In the genomic region with DNA sequence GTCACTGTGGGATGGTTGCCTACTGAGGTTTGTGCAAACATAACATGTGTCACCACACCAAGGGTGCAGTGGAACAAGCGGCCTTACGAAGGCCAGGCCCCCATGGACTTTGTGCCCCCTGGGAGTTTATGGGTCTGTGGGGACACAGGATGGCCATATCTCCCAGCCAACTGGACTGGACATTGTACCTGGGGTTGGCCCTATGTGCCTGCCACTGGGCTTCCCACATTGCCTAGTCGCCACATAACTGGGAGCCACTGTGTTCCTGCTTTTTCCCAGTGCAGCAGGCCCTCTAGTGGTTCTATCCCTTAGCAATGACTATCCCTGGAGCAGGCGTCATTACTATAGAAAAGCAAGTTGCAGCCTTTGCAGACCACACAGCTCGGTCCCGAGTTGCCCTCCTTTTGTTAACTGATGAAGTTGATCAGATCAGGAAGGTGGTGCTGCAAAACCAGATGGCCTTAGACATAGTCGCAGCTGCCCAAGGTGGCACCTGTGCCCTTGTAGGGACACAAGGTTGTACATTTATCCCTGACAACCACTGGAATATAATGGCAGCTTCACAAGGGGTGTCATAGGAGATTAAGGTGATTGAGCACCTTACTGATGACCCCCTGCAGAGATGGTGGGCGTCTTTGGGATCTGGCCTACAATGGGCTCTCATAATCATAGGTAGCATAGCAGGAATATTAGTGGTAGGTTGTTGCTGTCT, we compare ENCODE assay signal across 8 cellular contexts. TPM values are rescaled to one million over a fixed set of nuclear protein-coding genes. Genes with fewer than 3 reads are reported as not detected.
DNase-seq lines count a peak whose midpoint lies in the region; ATAC-seq and TF ChIP-seq lines count a peak whose summit lies in the region.

No MANE protein-coding gene starts in this region.

- intact Hi-C loops in ascending aorta (cut with DNase I), result no loop called here

- 30% methylated on average over 8 of the region's 8 CpGs for WGBS in liver

- H3K9ac ChIP-seq in liver (ENCODE audit: low read depth in 1 of 2, low read length in 2 of 2), result no peak overlapping the region

- peak; percentile 82 to 89 for TF ChIP-seq RAD21 in liver (IDR thresholded peaks at IDR 0.05)

- no peaks in the 10 kb centered on the region for H3K9me3 ChIP-seq in ascending aorta
- H3K9me3 ChIP-seq in liver (ENCODE audit: control insufficient read depth in 4 of 4, low read length in 3 of 4), result no peaks in the 10 kb centered on the region

- TF ChIP-seq CTCF in ascending aorta (IDR thresholded peaks at IDR 0.05), result peak in 2 of 3 experiments; percentile 8 to 14
- peak; percentile 52 for TF ChIP-seq CTCF in liver (IDR thresholded peaks at IDR 0.05; ENCODE audit: low read depth, low read length, missing input control)
- no peak for TF ChIP-seq CTCF in omental fat pad (IDR thresholded peaks at IDR 0.05)

- no peak for ATAC-seq in omental fat pad (ENCODE audit: low FRiP score)
- ATAC-seq in HG02970 (IDR thresholded peaks at IDR 0.05; ENCODE audit: low FRiP score, unreplicated experiment), result no peak
- no peak for ATAC-seq in GM18909 (IDR thresholded peaks at IDR 0.05; ENCODE audit: poor library complexity, unreplicated experiment)
- no peak for ATAC-seq in GM19467 (IDR thresholded peaks at IDR 0.05; ENCODE audit: unreplicated experiment)

- no peak overlapping the region for H3K4me3 ChIP-seq in ascending aorta
- no peak overlapping the region for H3K4me3 ChIP-seq in liver (ENCODE audit: low read depth in 1 of 3, low read length in 3 of 3)

- H3K27ac ChIP-seq in ascending aorta, result no peak overlapping the region
- H3K27ac ChIP-seq in liver (ENCODE audit: low read depth in 1 of 2, low read length in 2 of 2), result no peak overlapping the region

- H3K27me3 ChIP-seq in ascending aorta (no peaks in the 10 kb centered on the region), liver (ENCODE audit: control insufficient read depth in 4 of 4, insufficient read depth in 4 of 4, low read length in 3 of 4) (no peaks in the 10 kb centered on the region)

- peak; percentile 28 for DNase-seq in CD1c-positive myeloid dendritic cell (ENCODE audit: extremely low spot score)
- DNase-seq in HK-2 (ENCODE audit: unreplicated experiment), result peak; percentile 26
- DNase-seq in ascending aorta (ENCODE audit: low spot score in 2 of 2), result no peak
- no peak for DNase-seq in omental fat pad (ENCODE audit: low spot score)

- no peaks in the 10 kb centered on the region for H3K4me1 ChIP-seq in ascending aorta
- peaks cover 0 to 29% (median 11%) of the 10 kb centered on the region in 4 donors for H3K4me1 ChIP-seq in liver (ENCODE audit: control insufficient read depth in 4 of 4, insufficient read depth in 4 of 4, low read length in 3 of 4)

- no peaks in the 10 kb centered on the region for H3K36me3 ChIP-seq in ascending aorta
- H3K36me3 ChIP-seq in liver (ENCODE audit: control insufficient read depth in 4 of 4, insufficient read depth in 3 of 4, low read depth in 1 of 4, low read length in 3 of 4), result no peaks in the 10 kb centered on the region

TF ChIP-seq in liver, 16 proteins besides CTCF, POLR2A, EP300 and RAD21:
- TF ChIP-seq, protein P1, sequence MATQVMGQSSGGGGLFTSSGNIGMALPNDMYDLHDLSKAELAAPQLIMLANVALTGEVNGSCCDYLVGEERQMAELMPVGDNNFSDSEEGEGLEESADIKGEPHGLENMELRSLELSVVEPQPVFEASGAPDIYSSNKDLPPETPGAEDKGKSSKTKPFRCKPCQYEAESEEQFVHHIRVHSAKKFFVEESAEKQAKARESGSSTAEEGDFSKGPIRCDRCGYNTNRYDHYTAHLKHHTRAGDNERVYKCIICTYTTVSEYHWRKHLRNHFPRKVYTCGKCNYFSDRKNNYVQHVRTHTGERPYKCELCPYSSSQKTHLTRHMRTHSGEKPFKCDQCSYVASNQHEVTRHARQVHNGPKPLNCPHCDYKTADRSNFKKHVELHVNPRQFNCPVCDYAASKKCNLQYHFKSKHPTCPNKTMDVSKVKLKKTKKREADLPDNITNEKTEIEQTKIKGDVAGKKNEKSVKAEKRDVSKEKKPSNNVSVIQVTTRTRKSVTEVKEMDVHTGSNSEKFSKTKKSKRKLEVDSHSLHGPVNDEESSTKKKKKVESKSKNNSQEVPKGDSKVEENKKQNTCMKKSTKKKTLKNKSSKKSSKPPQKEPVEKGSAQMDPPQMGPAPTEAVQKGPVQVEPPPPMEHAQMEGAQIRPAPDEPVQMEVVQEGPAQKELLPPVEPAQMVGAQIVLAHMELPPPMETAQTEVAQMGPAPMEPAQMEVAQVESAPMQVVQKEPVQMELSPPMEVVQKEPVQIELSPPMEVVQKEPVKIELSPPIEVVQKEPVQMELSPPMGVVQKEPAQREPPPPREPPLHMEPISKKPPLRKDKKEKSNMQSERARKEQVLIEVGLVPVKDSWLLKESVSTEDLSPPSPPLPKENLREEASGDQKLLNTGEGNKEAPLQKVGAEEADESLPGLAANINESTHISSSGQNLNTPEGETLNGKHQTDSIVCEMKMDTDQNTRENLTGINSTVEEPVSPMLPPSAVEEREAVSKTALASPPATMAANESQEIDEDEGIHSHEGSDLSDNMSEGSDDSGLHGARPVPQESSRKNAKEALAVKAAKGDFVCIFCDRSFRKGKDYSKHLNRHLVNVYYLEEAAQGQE (IDR thresholded peaks at IDR 0.05), result no peak
- no peak for TF ChIP-seq FOXA2 (IDR thresholded peaks at IDR 0.05)
- TF ChIP-seq RXRA (IDR thresholded peaks at IDR 0.05), result peak in 1 of 2 donors; percentile 80
- no peak for TF ChIP-seq TAF1 (conservative IDR thresholded peaks at IDR 0.05)
- peak; percentile 84 for TF ChIP-seq SP1 (IDR thresholded peaks at IDR 0.05)
- no peak for TF ChIP-seq JUND (IDR thresholded peaks at IDR 0.05)
- TF ChIP-seq, protein P2, sequence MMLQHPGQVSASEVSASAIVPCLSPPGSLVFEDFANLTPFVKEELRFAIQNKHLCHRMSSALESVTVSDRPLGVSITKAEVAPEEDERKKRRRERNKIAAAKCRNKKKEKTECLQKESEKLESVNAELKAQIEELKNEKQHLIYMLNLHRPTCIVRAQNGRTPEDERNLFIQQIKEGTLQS (IDR thresholded peaks at IDR 0.05), result no peak
- no peak for TF ChIP-seq EGR1 (IDR thresholded peaks at IDR 0.05; ENCODE audit: low read depth in 2 of 2)
- TF ChIP-seq FOXA1 (IDR thresholded peaks at IDR 0.05), result no peak
- peak; percentile 92 for TF ChIP-seq HNF4G (IDR thresholded peaks at IDR 0.05)
- no peak for TF ChIP-seq GABPA (IDR thresholded peaks at IDR 0.05 in 1 of 2, conservative IDR thresholded peaks at IDR 0.05 in 1 of 2)
- peak; percentile 74 to 99 for TF ChIP-seq HNF4A (conservative IDR thresholded peaks at IDR 0.05)
- TF ChIP-seq, protein P3, sequence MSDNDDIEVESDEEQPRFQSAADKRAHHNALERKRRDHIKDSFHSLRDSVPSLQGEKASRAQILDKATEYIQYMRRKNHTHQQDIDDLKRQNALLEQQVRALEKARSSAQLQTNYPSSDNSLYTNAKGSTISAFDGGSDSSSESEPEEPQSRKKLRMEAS (IDR thresholded peaks at IDR 0.05), result no peak
- TF ChIP-seq, protein P4, sequence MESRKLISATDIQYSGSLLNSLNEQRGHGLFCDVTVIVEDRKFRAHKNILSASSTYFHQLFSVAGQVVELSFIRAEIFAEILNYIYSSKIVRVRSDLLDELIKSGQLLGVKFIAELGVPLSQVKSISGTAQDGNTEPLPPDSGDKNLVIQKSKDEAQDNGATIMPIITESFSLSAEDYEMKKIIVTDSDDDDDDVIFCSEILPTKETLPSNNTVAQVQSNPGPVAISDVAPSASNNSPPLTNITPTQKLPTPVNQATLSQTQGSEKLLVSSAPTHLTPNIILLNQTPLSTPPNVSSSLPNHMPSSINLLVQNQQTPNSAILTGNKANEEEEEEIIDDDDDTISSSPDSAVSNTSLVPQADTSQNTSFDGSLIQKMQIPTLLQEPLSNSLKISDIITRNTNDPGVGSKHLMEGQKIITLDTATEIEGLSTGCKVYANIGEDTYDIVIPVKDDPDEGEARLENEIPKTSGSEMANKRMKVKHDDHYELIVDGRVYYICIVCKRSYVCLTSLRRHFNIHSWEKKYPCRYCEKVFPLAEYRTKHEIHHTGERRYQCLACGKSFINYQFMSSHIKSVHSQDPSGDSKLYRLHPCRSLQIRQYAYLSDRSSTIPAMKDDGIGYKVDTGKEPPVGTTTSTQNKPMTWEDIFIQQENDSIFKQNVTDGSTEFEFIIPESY (IDR thresholded peaks at IDR 0.05), result no peak
- no peak for TF ChIP-seq YY1 (IDR thresholded peaks at IDR 0.05)
- TF ChIP-seq NR2F2 (IDR thresholded peaks at IDR 0.05), result no peak
TF ChIP-seq in liver: peak in this region for 4.

RNA-seq across cellular contexts. Expression of a gene that starts 15.2 kb away (rescaled TPM):
- total RNA-seq in ascending aorta (not detected), liver (not detected), omental fat pad (not detected)
- polyA plus RNA-seq in liver, result not detected

RNA-seq across cellular contexts. Expression of a gene that starts 18.5 kb away (rescaled TPM):
- not detected for total RNA-seq in ascending aorta
- total RNA-seq in liver, result not detected
- polyA plus RNA-seq in liver, result not detected
- total RNA-seq in omental fat pad, result not detected

RNA-seq across cellular contexts. Expression of a gene that starts 35.1 kb away (rescaled TPM):
- total RNA-seq in ascending aorta (not detected), liver (not detected), omental fat pad (not detected)
- polyA plus RNA-seq in liver, result not detected

RNA-seq across cellular contexts. Expression of a gene that starts 45.5 kb away (rescaled TPM):
- total RNA-seq in ascending aorta, result not detected
- not detected for total RNA-seq in liver
- not detected for polyA plus RNA-seq in liver
- total RNA-seq in omental fat pad, result not detected

Comparison
In these comparisons a context has a peak if more than half of its experiments do, and no peak if none do; other contexts are left out.
1. DNase-seq: peak in CD1c-positive myeloid dendritic cell (single experiment) and HK-2 (single experiment); none in ascending aorta (0 of 2) and omental fat pad (single experiment).
2. CTCF ChIP-seq: peak in ascending aorta (2 of 3) and liver (single experiment); none in omental fat pad (0 of 3).